In the genomic region with DNA sequence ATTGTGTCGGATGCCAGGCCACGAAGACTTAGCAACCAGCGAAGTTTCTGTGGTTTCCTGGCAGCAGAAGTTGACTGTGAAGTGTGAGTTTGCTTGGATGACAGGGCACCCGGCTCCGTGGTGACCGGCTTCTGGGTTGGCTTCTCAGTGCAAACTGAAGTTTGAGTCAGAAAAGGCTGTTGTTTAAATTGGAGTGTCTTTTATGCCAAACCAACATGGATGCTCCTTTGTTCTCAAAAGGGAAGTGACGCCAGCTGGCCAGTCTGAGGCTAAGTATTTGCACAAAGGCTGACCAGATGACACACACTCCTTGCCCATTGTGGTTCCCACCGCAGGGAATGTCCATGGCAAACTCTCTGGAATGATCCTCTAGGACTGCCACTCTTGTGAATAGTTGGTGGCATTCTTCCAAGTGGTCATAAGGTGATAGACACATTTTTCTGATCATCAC, we compare ENCODE assay signal across 12 cellular contexts.
A peak's percentile ranks its signal among the peaks of the same experiment; 100 is the strongest.
DNase-seq lines count a peak whose midpoint lies in the region; ATAC-seq lines count a peak whose summit lies in the region.
"Had no signal": no experiment of that assay in that cellular context is flagged by ENCODE, and none has a peak within 500 bp of the region (broad histone marks: within the 10 kb centered on the region; RNA-seq: fewer than 3 reads in every experiment).

No MANE protein-coding gene starts in this region.

- no peak overlapping the region for H3K4me3 ChIP-seq in SJSA1
- H3K4me3 ChIP-seq: ascending aorta had no signal

- DNase-seq in activated CD4-positive, alpha-beta T cell treated with anti-CD3 and anti-CD28 coated beads for 36 hours = peak; percentile 31
- no peak for DNase-seq in activated CD4-positive, alpha-beta T cell treated with anti-CD3 and anti-CD28 coated beads, Interleukin-2, amount 50 U/mL, for 48 hours
- peak; percentile 62 to 83 for DNase-seq in SJSA1 (ENCODE audit: low read depth in 1 of 2, low spot score in 2 of 2)
- DNase-seq in head of caudate nucleus = peak in 31 of 42 donors; percentile 32 to 82 (median 59)
- peak; percentile 70 for DNase-seq in superior temporal gyrus (ENCODE audit: extremely low spot score)
- no peak for DNase-seq in iPS-NIHi11 (ENCODE audit: low spot score)
- DNase-seq: DND-41; NCI-H1092 treated with DMSO at 0.1 percent for 48 hours; stimulated activated naive B cell treated with anti-CD40 and anti-IgM and Interleukin-4, amounts not matched to agents 10 μg/mL and 1 μg/mL and 100 μg/mL, for 72 hours had no signal

- ATAC-seq in activated CD4-positive, alpha-beta T cell treated with anti-CD3 and anti-CD28 coated beads for 36 hours = peak; percentile 51
- no peak for ATAC-seq in HG03097 (IDR thresholded peaks at IDR 0.05; ENCODE audit: low FRiP score, unreplicated experiment)
- no peak for ATAC-seq in GM18867 (IDR thresholded peaks at IDR 0.05; ENCODE audit: unreplicated experiment)

- peak overlapping the region; percentile 88 for H3K27ac ChIP-seq in SJSA1
- H3K27ac ChIP-seq: ascending aorta had no signal

- no peaks in the 10 kb centered on the region for H3K9me3 ChIP-seq in SJSA1 (replicated peaks)
- H3K9me3 ChIP-seq: ascending aorta had no signal

- intact Hi-C loops in activated CD4-positive, alpha-beta T cell treated with anti-CD3 and anti-CD28 coated beads for 36 hours (cut with DNase I, micrococcal nuclease) = no loop called here
- intact Hi-C loops in head of caudate nucleus (cut with DNase I) = loop anchor here (5.0 kb wide), 1 partner anchor 62 kb away; no protein-coding TSS in a partner anchor

- peaks cover 26% of the 10 kb centered on the region for H3K4me1 ChIP-seq in SJSA1 (replicated peaks)
- H3K4me1 ChIP-seq: ascending aorta had no signal

- no peaks in the 10 kb centered on the region for H3K27me3 ChIP-seq in SJSA1 (replicated peaks)
- H3K27me3 ChIP-seq: ascending aorta had no signal

- H3K9me3 Mint-ChIP-seq in activated CD4-positive, alpha-beta T cell treated with anti-CD3 and anti-CD28 coated beads for 36 hours (ENCODE audit: low read depth) = no peaks in the 10 kb centered on the region
- H3K9me3 Mint-ChIP-seq: stimulated activated naive B cell treated with anti-CD40 and anti-IgM and Interleukin-4, amounts not matched to agents 10 μg/mL and 1 μg/mL and 100 μg/mL, for 72 hours had no signal

- POLR2A ChIA-PET in activated CD4-positive, alpha-beta T cell treated with anti-CD3 and anti-CD28 coated beads for 36 hours (lab: Charles Lee) = no interaction called here

- H3K27me3 Mint-ChIP-seq in activated CD4-positive, alpha-beta T cell treated with anti-CD3 and anti-CD28 coated beads for 36 hours = peaks cover 18% of the 10 kb centered on the region

- no peaks in the 10 kb centered on the region for H3K36me3 ChIP-seq in SJSA1
- H3K36me3 ChIP-seq: ascending aorta had no signal

- no peaks in the 10 kb centered on the region for H3K36me3 Mint-ChIP-seq in activated CD4-positive, alpha-beta T cell treated with anti-CD3 and anti-CD28 coated beads for 36 hours (ENCODE audit: low read depth)
- H3K36me3 Mint-ChIP-seq: stimulated activated naive B cell treated with anti-CD40 and anti-IgM and Interleukin-4, amounts not matched to agents 10 μg/mL and 1 μg/mL and 100 μg/mL, for 72 hours had no signal

- no peak overlapping the region for H3K4me3 Mint-ChIP-seq in activated CD4-positive, alpha-beta T cell treated with anti-CD3 and anti-CD28 coated beads for 36 hours
- H3K4me3 Mint-ChIP-seq: stimulated activated naive B cell treated with anti-CD40 and anti-IgM and Interleukin-4, amounts not matched to agents 10 μg/mL and 1 μg/mL and 100 μg/mL, for 72 hours had no signal

- H3K4me1 Mint-ChIP-seq in activated CD4-positive, alpha-beta T cell treated with anti-CD3 and anti-CD28 coated beads for 36 hours = no peaks in the 10 kb centered on the region

- CTCF ChIA-PET in activated CD4-positive, alpha-beta T cell treated with anti-CD3 and anti-CD28 coated beads for 36 hours (lab: Charles Lee) = interaction anchor here (0.7 kb wide), 1 partner anchor 1855 kb away, joined by 3 read pairs; no protein-coding TSS in a partner anchor

- H3K27ac Mint-ChIP-seq in activated CD4-positive, alpha-beta T cell treated with anti-CD3 and anti-CD28 coated beads for 36 hours = no peak overlapping the region
- H3K27ac Mint-ChIP-seq: stimulated activated naive B cell treated with anti-CD40 and anti-IgM and Interleukin-4, amounts not matched to agents 10 μg/mL and 1 μg/mL and 100 μg/mL, for 72 hours had no signal

Comparison
In these comparisons a context has a peak if more than half of its experiments do, and no peak if none do; other contexts are left out.
1. DNase-seq: peak in activated CD4-positive, alpha-beta T cell treated with anti-CD3 and anti-CD28 coated beads for 36 hours (single experiment), SJSA1 (2 of 2), head of caudate nucleus (31 of 42) and superior temporal gyrus (single experiment); none in activated CD4-positive, alpha-beta T cell treated with anti-CD3 and anti-CD28 coated beads, Interleukin-2, amount 50 U/mL, for 48 hours (0 of 2) and iPS-NIHi11 (single experiment).